In genomic region chr17:66975614-66976378, GRCh38 we compare ENCODE assay signal across 10 cellular contexts. TPM values are rescaled to one million over a fixed set of nuclear protein-coding genes. Genes with fewer than 3 reads are reported as not detected.
DNase-seq lines count a peak whose midpoint lies in the region; ATAC-seq lines count a peak whose summit lies in the region.
"Had no signal": no experiment of that assay in that cellular context is flagged by ENCODE, and none has a peak within 500 bp of the region (broad histone marks: within the 10 kb centered on the region; RNA-seq: fewer than 3 reads in every experiment).

No MANE protein-coding gene starts in this region.

- no CpG with 5 or more reads among the region's 14 CpGs for WGBS in mesendoderm (ENCODE audit: extremely low coverage, insufficient coverage, low lambda C conversion rate)

- no peaks in the 10 kb centered on the region for H3K4me1 Mint-ChIP-seq in activated T-helper 2 cell treated with anti-CD3 and anti-CD28 coated beads, Interferon-gamma antibody, Interleukin-2, Interleukin-4, amounts not matched to agents 10 μg/mL and 5 μg/mL and 100 μg/mL, durations not matched to agents 14 hours and 24 hours and 36 hours (ENCODE audit: low read depth)

- no peak overlapping the region for H3K4ac ChIP-seq in mesendoderm (ENCODE audit: low read depth, low read length)

- no peak overlapping the region for H3K9ac ChIP-seq in mesendoderm (ENCODE audit: low read length)

- no peak overlapping the region for H3K56ac ChIP-seq in mesendoderm (ENCODE audit: low read length)

- no peak overlapping the region for H2BK5ac ChIP-seq in mesendoderm (ENCODE audit: low read length)

- H4K8ac ChIP-seq in mesendoderm (ENCODE audit: low read depth, low read length), result no peak overlapping the region

- intact Hi-C loops in activated T-helper 2 cell treated with anti-CD3 and anti-CD28 coated beads, Interferon-gamma antibody, Interleukin-2, Interleukin-4, amounts not matched to agents 10 μg/mL and 5 μg/mL and 100 μg/mL, durations not matched to agents 14 hours and 24 hours and 36 hours (cut with micrococcal nuclease), result no loop called here

- no peaks in the 10 kb centered on the region for H3K79me1 ChIP-seq in mesendoderm (ENCODE audit: low read length)

- H4K5ac ChIP-seq in mesendoderm (ENCODE audit: low read length), result no peak overlapping the region

- no peak overlapping the region for H3K4me3 ChIP-seq in mesendoderm (ENCODE audit: low read length)

- H3K23ac ChIP-seq in mesendoderm (ENCODE audit: low read length), result no peak overlapping the region

- peaks cover 22% of the 10 kb centered on the region for H3K27me3 Mint-ChIP-seq in activated T-helper 2 cell treated with anti-CD3 and anti-CD28 coated beads, Interferon-gamma antibody, Interleukin-2, Interleukin-4, amounts not matched to agents 10 μg/mL and 5 μg/mL and 100 μg/mL, durations not matched to agents 14 hours and 24 hours and 36 hours (ENCODE audit: low read depth)

- no peaks in the 10 kb centered on the region for H3K36me3 ChIP-seq in mesendoderm (ENCODE audit: control insufficient read depth, insufficient read depth, low read length)

- no peak overlapping the region for H3K4me2 ChIP-seq in mesendoderm (ENCODE audit: low read length)

- no peaks in the 10 kb centered on the region for H3K4me1 ChIP-seq in mesendoderm (ENCODE audit: control insufficient read depth, low read depth, low read length)

- no peak overlapping the region for H2AK5ac ChIP-seq in mesendoderm (ENCODE audit: low read length)

- no peaks in the 10 kb centered on the region for H3K79me2 ChIP-seq in mesendoderm (ENCODE audit: control insufficient read depth, insufficient read depth, low read length)

- no peak overlapping the region for H3K4me3 Mint-ChIP-seq in activated T-helper 2 cell treated with anti-CD3 and anti-CD28 coated beads, Interferon-gamma antibody, Interleukin-2, Interleukin-4, amounts not matched to agents 10 μg/mL and 5 μg/mL and 100 μg/mL, durations not matched to agents 14 hours and 24 hours and 36 hours (ENCODE audit: low read depth)

- H3K27ac ChIP-seq in mesendoderm (ENCODE audit: low read depth, low read length), result no peak overlapping the region

- H3K36me3 Mint-ChIP-seq in activated T-helper 2 cell treated with anti-CD3 and anti-CD28 coated beads, Interferon-gamma antibody, Interleukin-2, Interleukin-4, amounts not matched to agents 10 μg/mL and 5 μg/mL and 100 μg/mL, durations not matched to agents 14 hours and 24 hours and 36 hours (ENCODE audit: low read depth), result no peaks in the 10 kb centered on the region

- H3K18ac ChIP-seq in mesendoderm (ENCODE audit: low read length), result no peak overlapping the region

- no peak for ATAC-seq in GM21717 (IDR thresholded peaks at IDR 0.05; ENCODE audit: unreplicated experiment)
- ATAC-seq in GM19467 (IDR thresholded peaks at IDR 0.05; ENCODE audit: unreplicated experiment), result no peak
- no peak for ATAC-seq in GM19023 (IDR thresholded peaks at IDR 0.05; ENCODE audit: unreplicated experiment)

- no peak overlapping the region for H2BK120ac ChIP-seq in mesendoderm (ENCODE audit: low read depth, low read length)

- no peak overlapping the region for H3K27ac Mint-ChIP-seq in activated T-helper 2 cell treated with anti-CD3 and anti-CD28 coated beads, Interferon-gamma antibody, Interleukin-2, Interleukin-4, amounts not matched to agents 10 μg/mL and 5 μg/mL and 100 μg/mL, durations not matched to agents 14 hours and 24 hours and 36 hours

- no peaks in the 10 kb centered on the region for H3K9me3 Mint-ChIP-seq in activated T-helper 2 cell treated with anti-CD3 and anti-CD28 coated beads, Interferon-gamma antibody, Interleukin-2, Interleukin-4, amounts not matched to agents 10 μg/mL and 5 μg/mL and 100 μg/mL, durations not matched to agents 14 hours and 24 hours and 36 hours

- peak; percentile 53 for DNase-seq in Daoy (ENCODE audit: low read depth)
- peak; percentile 62 for DNase-seq in HuH-7 (ENCODE audit: low spot score)
- DNase-seq in astrocyte of the hippocampus (ENCODE audit: low read depth, low spot score), result peak; percentile 44
- peak; percentile 73 for DNase-seq in mesendoderm
- DNase-seq in activated T-helper 2 cell treated with anti-CD3 and anti-CD28 coated beads, Interferon-gamma antibody, Interleukin-2, Interleukin-4, amounts not matched to agents 10 μg/mL and 5 μg/mL and 100 μg/mL, durations not matched to agents 14 hours and 24 hours and 36 hours (ENCODE audit: low spot score), result no peak
- DNase-seq: glutamatergic neuron, NCI-H1105 treated with DMSO at 0.1 percent for 48 hours had no signal

- no peak overlapping the region for H2BK15ac ChIP-seq in mesendoderm (replicated peaks; ENCODE audit: low read depth)

- no peaks in the 10 kb centered on the region for H3K27me3 ChIP-seq in mesendoderm (ENCODE audit: insufficient read depth, low read length, poor library complexity)

RNA-seq across cellular contexts. Expression of gene CACNG4, which starts 11.3 kb away (rescaled TPM):
- 0.27 and 0.63 TPM in 2 replicates for total RNA-seq in Daoy (2014; rRNA removed; shearing (Covaris generic))
- polyA plus RNA-seq in mesendoderm (2013, experiment 1 of 2), result 5.2 TPM
- 5.4 TPM for polyA plus RNA-seq in mesendoderm (2013, experiment 2 of 2)
- not detected in 2 replicates for total RNA-seq in activated T-helper 2 cell treated with anti-CD3 and anti-CD28 coated beads, Interferon-gamma antibody, Interleukin-2, Interleukin-4, amounts not matched to agents 10 μg/mL and 5 μg/mL and 100 μg/mL, durations not matched to agents 14 hours and 24 hours and 36 hours
